1 cellular context compared by ENCODE assay signal in the genomic region with DNA sequence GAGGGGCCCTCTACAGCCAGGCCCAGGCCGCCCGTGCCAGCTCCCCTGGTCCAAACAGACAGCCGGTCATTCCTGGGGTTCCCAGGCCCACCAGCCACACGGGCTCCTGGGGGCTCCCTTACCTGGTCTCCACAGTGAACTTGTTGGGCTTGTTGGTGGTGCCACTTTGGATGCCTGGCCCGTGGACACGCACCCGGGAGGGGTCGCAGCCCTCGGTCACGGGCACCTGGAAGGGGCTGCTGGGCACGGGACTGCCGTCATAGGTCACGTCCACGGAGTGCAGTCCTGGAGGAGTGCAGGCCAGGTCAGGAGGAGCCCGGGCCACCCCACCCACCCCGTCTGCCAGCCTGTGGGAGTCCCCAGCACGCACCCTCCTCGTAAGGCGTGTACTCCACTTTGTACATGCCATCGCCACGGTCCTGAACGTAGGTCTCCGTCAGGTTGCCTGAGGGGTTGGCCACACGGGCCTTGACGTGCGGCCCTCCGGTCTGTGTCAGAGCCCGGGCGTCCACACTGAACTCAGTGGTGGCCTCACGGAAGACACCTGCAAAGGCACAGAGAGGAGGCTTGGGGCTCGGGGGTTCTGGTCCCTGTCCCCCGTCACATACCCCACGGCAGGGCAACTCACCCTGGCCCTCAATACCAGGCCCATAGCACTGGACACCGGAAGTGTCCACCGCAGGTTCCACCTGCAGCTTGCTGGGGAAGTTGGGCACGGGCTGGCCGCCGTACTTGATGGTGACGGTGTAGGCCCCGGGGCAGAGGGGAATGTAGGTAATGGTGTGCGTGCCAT.
TF ChIP-seq lines count a peak whose summit lies in the region.

No MANE protein-coding gene starts in this region.

TF ChIP-seq in GM23338, 12 proteins besides CTCF, POLR2A, EP300 and RAD21 (continued from another document):
- TF ChIP-seq, protein P1, sequence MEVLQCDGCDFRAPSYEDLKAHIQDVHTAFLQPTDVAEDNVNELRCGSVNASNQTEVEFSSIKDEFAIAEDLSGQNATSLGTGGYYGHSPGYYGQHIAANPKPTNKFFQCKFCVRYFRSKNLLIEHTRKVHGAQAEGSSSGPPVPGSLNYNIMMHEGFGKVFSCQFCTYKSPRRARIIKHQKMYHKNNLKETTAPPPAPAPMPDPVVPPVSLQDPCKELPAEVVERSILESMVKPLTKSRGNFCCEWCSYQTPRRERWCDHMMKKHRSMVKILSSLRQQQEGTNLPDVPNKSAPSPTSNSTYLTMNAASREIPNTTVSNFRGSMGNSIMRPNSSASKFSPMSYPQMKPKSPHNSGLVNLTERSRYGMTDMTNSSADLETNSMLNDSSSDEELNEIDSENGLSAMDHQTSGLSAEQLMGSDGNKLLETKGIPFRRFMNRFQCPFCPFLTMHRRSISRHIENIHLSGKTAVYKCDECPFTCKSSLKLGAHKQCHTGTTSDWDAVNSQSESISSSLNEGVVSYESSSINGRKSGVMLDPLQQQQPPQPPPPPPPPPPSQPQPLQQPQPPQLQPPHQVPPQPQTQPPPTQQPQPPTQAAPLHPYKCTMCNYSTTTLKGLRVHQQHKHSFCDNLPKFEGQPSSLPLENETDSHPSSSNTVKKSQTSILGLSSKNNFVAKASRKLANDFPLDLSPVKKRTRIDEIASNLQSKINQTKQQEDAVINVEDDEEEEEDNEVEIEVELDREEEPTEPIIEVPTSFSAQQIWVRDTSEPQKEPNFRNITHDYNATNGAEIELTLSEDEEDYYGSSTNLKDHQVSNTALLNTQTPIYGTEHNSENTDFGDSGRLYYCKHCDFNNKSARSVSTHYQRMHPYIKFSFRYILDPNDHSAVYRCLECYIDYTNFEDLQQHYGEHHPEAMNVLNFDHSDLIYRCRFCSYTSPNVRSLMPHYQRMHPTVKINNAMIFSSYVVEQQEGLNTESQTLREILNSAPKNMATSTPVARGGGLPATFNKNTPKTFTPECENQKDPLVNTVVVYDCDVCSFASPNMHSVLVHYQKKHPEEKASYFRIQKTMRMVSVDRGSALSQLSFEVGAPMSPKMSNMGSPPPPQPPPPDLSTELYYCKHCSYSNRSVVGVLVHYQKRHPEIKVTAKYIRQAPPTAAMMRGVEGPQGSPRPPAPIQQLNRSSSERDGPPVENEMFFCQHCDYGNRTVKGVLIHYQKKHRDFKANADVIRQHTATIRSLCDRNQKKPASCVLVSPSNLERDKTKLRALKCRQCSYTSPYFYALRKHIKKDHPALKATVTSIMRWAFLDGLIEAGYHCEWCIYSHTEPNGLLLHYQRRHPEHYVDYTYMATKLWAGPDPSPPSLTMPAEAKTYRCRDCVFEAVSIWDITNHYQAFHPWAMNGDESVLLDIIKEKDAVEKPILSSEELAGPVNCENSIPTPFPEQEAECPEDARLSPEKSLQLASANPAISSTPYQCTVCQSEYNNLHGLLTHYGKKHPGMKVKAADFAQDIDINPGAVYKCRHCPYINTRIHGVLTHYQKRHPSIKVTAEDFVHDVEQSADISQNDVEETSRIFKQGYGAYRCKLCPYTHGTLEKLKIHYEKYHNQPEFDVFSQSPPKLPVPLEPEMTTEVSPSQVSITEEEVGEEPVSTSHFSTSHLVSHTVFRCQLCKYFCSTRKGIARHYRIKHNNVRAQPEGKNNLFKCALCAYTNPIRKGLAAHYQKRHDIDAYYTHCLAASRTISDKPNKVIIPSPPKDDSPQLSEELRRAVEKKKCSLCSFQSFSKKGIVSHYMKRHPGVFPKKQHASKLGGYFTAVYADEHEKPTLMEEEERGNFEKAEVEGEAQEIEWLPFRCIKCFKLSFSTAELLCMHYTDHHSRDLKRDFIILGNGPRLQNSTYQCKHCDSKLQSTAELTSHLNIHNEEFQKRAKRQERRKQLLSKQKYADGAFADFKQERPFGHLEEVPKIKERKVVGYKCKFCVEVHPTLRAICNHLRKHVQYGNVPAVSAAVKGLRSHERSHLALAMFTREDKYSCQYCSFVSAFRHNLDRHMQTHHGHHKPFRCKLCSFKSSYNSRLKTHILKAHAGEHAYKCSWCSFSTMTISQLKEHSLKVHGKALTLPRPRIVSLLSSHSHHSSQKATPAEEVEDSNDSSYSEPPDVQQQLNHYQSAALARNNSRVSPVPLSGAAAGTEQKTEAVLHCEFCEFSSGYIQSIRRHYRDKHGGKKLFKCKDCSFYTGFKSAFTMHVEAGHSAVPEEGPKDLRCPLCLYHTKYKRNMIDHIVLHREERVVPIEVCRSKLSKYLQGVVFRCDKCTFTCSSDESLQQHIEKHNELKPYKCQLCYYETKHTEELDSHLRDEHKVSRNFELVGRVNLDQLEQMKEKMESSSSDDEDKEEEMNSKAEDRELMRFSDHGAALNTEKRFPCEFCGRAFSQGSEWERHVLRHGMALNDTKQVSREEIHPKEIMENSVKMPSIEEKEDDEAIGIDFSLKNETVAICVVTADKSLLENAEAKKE (CRISPR knock-in tag; IDR thresholded peaks at IDR 0.05), result no peak
- TF ChIP-seq STAT1 (IDR thresholded peaks at IDR 0.05; ENCODE audit: unreplicated experiment) (no peak), ZNF114 (CRISPR knock-in tag; IDR thresholded peaks at IDR 0.05) (no peak), JUNB (IDR thresholded peaks at IDR 0.05; ENCODE audit: unreplicated experiment) (no peak), EZH2 (IDR thresholded peaks at IDR 0.05; ENCODE audit: low read depth, unreplicated experiment) (no peak), POLR2AphosphoS5 (IDR thresholded peaks at IDR 0.05; ENCODE audit: low read depth) (no peak; the same call in 1 of the 2 replicates), ZNF331 (CRISPR knock-in tag; IDR thresholded peaks at IDR 0.05; ENCODE audit: low read depth) (no peak), CREB1 (CRISPR knock-in tag; IDR thresholded peaks at IDR 0.05; ENCODE audit: low read depth) (no peak)
- TF ChIP-seq, protein P2, sequence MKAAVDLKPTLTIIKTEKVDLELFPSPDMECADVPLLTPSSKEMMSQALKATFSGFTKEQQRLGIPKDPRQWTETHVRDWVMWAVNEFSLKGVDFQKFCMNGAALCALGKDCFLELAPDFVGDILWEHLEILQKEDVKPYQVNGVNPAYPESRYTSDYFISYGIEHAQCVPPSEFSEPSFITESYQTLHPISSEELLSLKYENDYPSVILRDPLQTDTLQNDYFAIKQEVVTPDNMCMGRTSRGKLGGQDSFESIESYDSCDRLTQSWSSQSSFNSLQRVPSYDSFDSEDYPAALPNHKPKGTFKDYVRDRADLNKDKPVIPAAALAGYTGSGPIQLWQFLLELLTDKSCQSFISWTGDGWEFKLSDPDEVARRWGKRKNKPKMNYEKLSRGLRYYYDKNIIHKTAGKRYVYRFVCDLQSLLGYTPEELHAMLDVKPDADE (IDR thresholded peaks at IDR 0.05), result no peak
- TF ChIP-seq, protein P3, sequence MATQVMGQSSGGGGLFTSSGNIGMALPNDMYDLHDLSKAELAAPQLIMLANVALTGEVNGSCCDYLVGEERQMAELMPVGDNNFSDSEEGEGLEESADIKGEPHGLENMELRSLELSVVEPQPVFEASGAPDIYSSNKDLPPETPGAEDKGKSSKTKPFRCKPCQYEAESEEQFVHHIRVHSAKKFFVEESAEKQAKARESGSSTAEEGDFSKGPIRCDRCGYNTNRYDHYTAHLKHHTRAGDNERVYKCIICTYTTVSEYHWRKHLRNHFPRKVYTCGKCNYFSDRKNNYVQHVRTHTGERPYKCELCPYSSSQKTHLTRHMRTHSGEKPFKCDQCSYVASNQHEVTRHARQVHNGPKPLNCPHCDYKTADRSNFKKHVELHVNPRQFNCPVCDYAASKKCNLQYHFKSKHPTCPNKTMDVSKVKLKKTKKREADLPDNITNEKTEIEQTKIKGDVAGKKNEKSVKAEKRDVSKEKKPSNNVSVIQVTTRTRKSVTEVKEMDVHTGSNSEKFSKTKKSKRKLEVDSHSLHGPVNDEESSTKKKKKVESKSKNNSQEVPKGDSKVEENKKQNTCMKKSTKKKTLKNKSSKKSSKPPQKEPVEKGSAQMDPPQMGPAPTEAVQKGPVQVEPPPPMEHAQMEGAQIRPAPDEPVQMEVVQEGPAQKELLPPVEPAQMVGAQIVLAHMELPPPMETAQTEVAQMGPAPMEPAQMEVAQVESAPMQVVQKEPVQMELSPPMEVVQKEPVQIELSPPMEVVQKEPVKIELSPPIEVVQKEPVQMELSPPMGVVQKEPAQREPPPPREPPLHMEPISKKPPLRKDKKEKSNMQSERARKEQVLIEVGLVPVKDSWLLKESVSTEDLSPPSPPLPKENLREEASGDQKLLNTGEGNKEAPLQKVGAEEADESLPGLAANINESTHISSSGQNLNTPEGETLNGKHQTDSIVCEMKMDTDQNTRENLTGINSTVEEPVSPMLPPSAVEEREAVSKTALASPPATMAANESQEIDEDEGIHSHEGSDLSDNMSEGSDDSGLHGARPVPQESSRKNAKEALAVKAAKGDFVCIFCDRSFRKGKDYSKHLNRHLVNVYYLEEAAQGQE (IDR thresholded peaks at IDR 0.05; ENCODE audit: unreplicated experiment), result no peak
